Comparison of ENCODE assay signal across 11 cellular contexts in the genomic region with DNA sequence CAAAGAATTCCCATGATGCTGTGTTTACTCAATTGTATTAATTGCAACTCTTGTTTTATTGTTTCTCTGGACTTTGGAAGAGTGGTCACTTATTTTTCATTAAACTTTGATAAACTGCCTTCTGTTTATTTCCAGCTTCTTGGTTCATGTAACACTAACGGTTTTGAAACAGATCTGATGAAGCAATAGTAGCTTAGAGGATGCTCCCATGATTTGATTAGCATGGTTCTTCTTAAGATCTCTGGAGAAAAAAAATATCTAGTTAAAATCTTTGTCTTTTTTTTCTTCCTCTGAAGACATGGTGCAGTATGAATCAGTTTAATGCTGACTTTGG.
DNase-seq lines count a peak whose midpoint lies in the region; ATAC-seq, FAIRE-seq and TF ChIP-seq lines count a peak whose summit lies in the region.
"Had no signal": no experiment of that assay in that cellular context is flagged by ENCODE, and none has a peak within 500 bp of the region (broad histone marks: within the 10 kb centered on the region; RNA-seq: fewer than 3 reads in every experiment).

No MANE protein-coding gene starts in this region.

- BruUV-seq in PC-3 (replicated peaks; lab: Mats Ljungman, UMichigan) (no TSS peak), endothelial cell of umbilical vein (replicated peaks; lab: Mats Ljungman, UMichigan) (TSS peak; percentile 96)

- CTCF ChIA-PET in PC-3 (lab: Charles Lee): interaction anchor here (0.6 kb wide), 1 partner anchor 347 kb away, joined by 4 read pairs; no protein-coding TSS in a partner anchor
- CTCF ChIA-PET in endothelial cell of umbilical vein (lab: Charles Lee): interaction anchor here (0.9 to 1.5 kb wide), 4 partner anchors 13 to 212 kb away, joined by 3 to 5 read pairs (median 4); no protein-coding TSS in a partner anchor

- WGBS in GM23248 (ENCODE audit: low coverage in 1 of 2, low lambda C conversion rate in 2 of 2, missing lambda C conversion rate in 2 of 2), 2 experiments: 0% methylated on average over 1 of the region's 1 CpG

- dilution Hi-C loops in endothelial cell of umbilical vein (cut with MboI; ENCODE audit: extremely low pct_ligation_motif_present, low sequenced_read_pairs): no loop called here

- no peak for TF ChIP-seq CTCF in PC-3 (conservative IDR thresholded peaks at IDR 0.05; ENCODE audit: low read depth, low read length)
- no peak for TF ChIP-seq CTCF in endothelial cell of umbilical vein (IDR thresholded peaks at IDR 0.05; ENCODE audit: extremely low read depth in 1 of 2, insufficient read depth in 1 of 2, low read depth in 1 of 2, low read length in 2 of 2)

- in situ Hi-C loops in GM23248 (cut with MboI): no loop called here

- H3F3A ChIP-seq in GM23248 (ENCODE audit: insufficient read depth): peaks cover 74% of the 10 kb centered on the region
- peaks cover 6% of the 10 kb centered on the region for H3F3A ChIP-seq in PC-3 (ENCODE audit: low read length, unreplicated experiment)

- intact Hi-C loops in PC-3 (cut with micrococcal nuclease): no loop called here
- intact Hi-C loops in endothelial cell of umbilical vein (cut with micrococcal nuclease): no loop called here

- H3K9ac ChIP-seq in GM23248 (peak overlapping the region; percentile 80), PC-3 (ENCODE audit: low read length) (peak overlapping the region; percentile 53), endothelial cell of umbilical vein (replicated peaks; ENCODE audit: extremely low read depth, insufficient read depth, low read length) (peak overlapping the region; percentile 53), Karpas-422 (ENCODE audit: low read length) (no peak overlapping the region)

- peaks cover 95% of the 10 kb centered on the region for H3K79me2 ChIP-seq in GM23248 (ENCODE audit: insufficient read depth)
- H3K79me2 ChIP-seq in PC-3 (ENCODE audit: low read length): peaks cover 89% of the 10 kb centered on the region
- peaks cover 85% of the 10 kb centered on the region for H3K79me2 ChIP-seq in endothelial cell of umbilical vein (ENCODE audit: control insufficient read depth, insufficient read depth, low read length)
- H3K79me2 ChIP-seq in Karpas-422 (ENCODE audit: low read length): no peaks in the 10 kb centered on the region

- no peaks in the 10 kb centered on the region for H3K27me3 ChIP-seq in GM23248 (replicated peaks; ENCODE audit: insufficient read depth)
- no peaks in the 10 kb centered on the region for H3K27me3 ChIP-seq in PC-3 (ENCODE audit: low read length)
- H3K27me3 ChIP-seq in endothelial cell of umbilical vein (ENCODE audit: control insufficient read depth in 2 of 2, insufficient read depth in 2 of 2, low read length in 2 of 2): no peaks in the 10 kb centered on the region
- H3K27me3 ChIP-seq in Karpas-422 (ENCODE audit: low read length): no peaks in the 10 kb centered on the region

- POLR2A ChIA-PET in PC-3 (lab: Charles Lee; ENCODE audit: unreplicated experiment) (interaction anchor here (0.5 to 0.7 kb wide), 2 partner anchors 25 to 320 kb away, joined by 3 to 4 read pairs; no protein-coding TSS in a partner anchor), endothelial cell of umbilical vein (lab: Charles Lee) (no interaction called here)

- peaks cover 64% of the 10 kb centered on the region for H3K4me1 ChIP-seq in GM23248 (ENCODE audit: insufficient read depth)
- H3K4me1 ChIP-seq in PC-3 (ENCODE audit: insufficient read depth, low read length): peaks cover 80% of the 10 kb centered on the region
- peaks cover 73% of the 10 kb centered on the region for H3K4me1 ChIP-seq in endothelial cell of umbilical vein (ENCODE audit: control insufficient read depth, extremely low read depth, insufficient read depth, low read length)
- H3K4me1 ChIP-seq in Karpas-422 (ENCODE audit: low read length): no peaks in the 10 kb centered on the region

- DNase-seq in GM23248 (no peak), PC-3 (no peak), endothelial cell of umbilical vein (ENCODE audit: low read depth, low spot score) (no peak), renal cortical epithelial cell (ENCODE audit: low read depth) (peak; percentile 94), NCI-H446 (lab: John Stamatoyannopoulos, UW) (no peak), Karpas-422 (no peak)
- DNase-seq: NCI-H774 had no signal

- H3K9me3 ChIP-seq in GM23248 (ENCODE audit: low read depth) (no peaks in the 10 kb centered on the region), PC-3 (ENCODE audit: low read length) (no peaks in the 10 kb centered on the region), endothelial cell of umbilical vein (replicated peaks; ENCODE audit: control insufficient read depth, insufficient read depth, low read length) (no peaks in the 10 kb centered on the region), Karpas-422 (ENCODE audit: low read length) (no peaks in the 10 kb centered on the region)
- H3K9me3 ChIP-seq: prostate gland had no signal

- H2AFZ ChIP-seq in GM23248 (no peak overlapping the region), PC-3 (ENCODE audit: low read length) (no peak overlapping the region), endothelial cell of umbilical vein (ENCODE audit: low read depth, low read length) (no peak overlapping the region), Karpas-422 (ENCODE audit: low read length) (no peak overlapping the region)

- ATAC-seq in PC-3 (no peak), GM18867 (IDR thresholded peaks at IDR 0.05; ENCODE audit: unreplicated experiment) (no peak), HG02938 (IDR thresholded peaks at IDR 0.05; ENCODE audit: unreplicated experiment) (no peak)

- no peak for TF ChIP-seq POLR2A in endothelial cell of umbilical vein (IDR thresholded peaks at IDR 0.05; ENCODE audit: low read depth, low read length)

- FAIRE-seq in endothelial cell of umbilical vein (lab: Jason Lieb, UNC): peak; percentile 8
- FAIRE-seq: G401.6 had no signal

- H3K9me2 ChIP-seq in GM23248 (ENCODE audit: insufficient read depth) (no peaks in the 10 kb centered on the region), PC-3 (replicated peaks; ENCODE audit: low read length) (no peaks in the 10 kb centered on the region), Karpas-422 (replicated peaks; ENCODE audit: insufficient read depth, low read length) (no peaks in the 10 kb centered on the region)

- H3K4me3 ChIP-seq in GM23248 (peak overlapping the region; percentile 24; the same call in 1 of the 2 replicates), PC-3 (ENCODE audit: low read length) (no peak overlapping the region), endothelial cell of umbilical vein (replicated peaks in 1 of 3; ENCODE audit: insufficient read depth in 1 of 3, low read depth in 1 of 3, low read length in 3 of 3) (no peak overlapping the region), Karpas-422 (ENCODE audit: low read length) (no peak overlapping the region)
- H3K4me3 ChIP-seq: prostate gland had no signal

- 0 out of 2 replicates have a peak, but pooled peaks cover 4% of the 10 kb centered on the region for H4K20me1 ChIP-seq in GM23248 (ENCODE audit: insufficient read depth)
- H4K20me1 ChIP-seq in PC-3 (ENCODE audit: low read length): no peaks in the 10 kb centered on the region
- H4K20me1 ChIP-seq in endothelial cell of umbilical vein (replicated peaks; ENCODE audit: control insufficient read depth, extremely low read depth, insufficient read depth, low read length): peaks cover 2% of the 10 kb centered on the region
- no peaks in the 10 kb centered on the region for H4K20me1 ChIP-seq in Karpas-422 (ENCODE audit: insufficient read depth, low read depth, low read length)

- peak overlapping the region; percentile 66 for H3K4me2 ChIP-seq in GM23248 (ENCODE audit: unreplicated experiment)
- peak overlapping the region; percentile 58 for H3K4me2 ChIP-seq in PC-3 (ENCODE audit: low read length)
- peak overlapping the region; percentile 73 for H3K4me2 ChIP-seq in endothelial cell of umbilical vein (ENCODE audit: insufficient read depth, low read length)
- H3K4me2 ChIP-seq in Karpas-422 (ENCODE audit: low read depth, low read length, poor library complexity, severe bottlenecking): no peak overlapping the region

- H3K9me1 ChIP-seq in endothelial cell of umbilical vein (replicated peaks; ENCODE audit: control insufficient read depth, extremely low read depth, insufficient read depth, low read length): no peaks in the 10 kb centered on the region

- H3K27ac ChIP-seq in GM23248: peak overlapping the region; percentile 97
- peak overlapping the region; percentile 81 for H3K27ac ChIP-seq in PC-3 (ENCODE audit: low read length)
- H3K27ac ChIP-seq in endothelial cell of umbilical vein (ENCODE audit: insufficient read depth, low read depth, low read length): peak overlapping the region; percentile 70
- H3K27ac ChIP-seq in Karpas-422 (ENCODE audit: low read length): no peak overlapping the region

- peaks cover 18% of the 10 kb centered on the region for H3K36me3 ChIP-seq in GM23248 (ENCODE audit: low read depth)
- H3K36me3 ChIP-seq in PC-3 (ENCODE audit: low read depth, low read length): peaks cover 18% of the 10 kb centered on the region
- peaks cover 7 to 10% of the 10 kb centered on the region in 2 experiments for H3K36me3 ChIP-seq in endothelial cell of umbilical vein (ENCODE audit: control insufficient read depth in 2 of 2, extremely low read depth in 1 of 2, insufficient read depth in 2 of 2, low read length in 2 of 2)
- H3K36me3 ChIP-seq in Karpas-422 (ENCODE audit: insufficient read depth, low read length): no peaks in the 10 kb centered on the region
- H3K36me3 ChIP-seq: prostate gland had no signal

TF ChIP-seq in endothelial cell of umbilical vein, 7 proteins besides CTCF, POLR2A, EP300 and RAD21:
- TF ChIP-seq JUN (IDR thresholded peaks at IDR 0.05; ENCODE audit: borderline replicate concordance, insufficient read depth, insufficient read length, low read depth) (no peak), GATA2 (IDR thresholded peaks at IDR 0.05; ENCODE audit: insufficient read depth, insufficient read length, low read depth, low read length) (no peak), FOS (IDR thresholded peaks at IDR 0.05; ENCODE audit: borderline replicate concordance, insufficient read depth, low read length) (no peak), MYC (IDR thresholded peaks at IDR 0.05; ENCODE audit: low read depth, low read length) (no peak), POLR2AphosphoS5 (IDR thresholded peaks at IDR 0.05; ENCODE audit: insufficient read depth, low read depth, low read length) (no peak), EZH2 (IDR thresholded peaks at IDR 0.05; ENCODE audit: borderline replicate concordance, low read depth, low read length, severe bottlenecking) (no peak)
- TF ChIP-seq, protein P1, sequence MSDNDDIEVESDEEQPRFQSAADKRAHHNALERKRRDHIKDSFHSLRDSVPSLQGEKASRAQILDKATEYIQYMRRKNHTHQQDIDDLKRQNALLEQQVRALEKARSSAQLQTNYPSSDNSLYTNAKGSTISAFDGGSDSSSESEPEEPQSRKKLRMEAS (IDR thresholded peaks at IDR 0.05; ENCODE audit: insufficient read depth, insufficient read length): no peak
TF ChIP-seq in endothelial cell of umbilical vein: peak in this region for 0.
